Comparison of ENCODE assay signal across 40 cellular contexts in the genomic region with DNA sequence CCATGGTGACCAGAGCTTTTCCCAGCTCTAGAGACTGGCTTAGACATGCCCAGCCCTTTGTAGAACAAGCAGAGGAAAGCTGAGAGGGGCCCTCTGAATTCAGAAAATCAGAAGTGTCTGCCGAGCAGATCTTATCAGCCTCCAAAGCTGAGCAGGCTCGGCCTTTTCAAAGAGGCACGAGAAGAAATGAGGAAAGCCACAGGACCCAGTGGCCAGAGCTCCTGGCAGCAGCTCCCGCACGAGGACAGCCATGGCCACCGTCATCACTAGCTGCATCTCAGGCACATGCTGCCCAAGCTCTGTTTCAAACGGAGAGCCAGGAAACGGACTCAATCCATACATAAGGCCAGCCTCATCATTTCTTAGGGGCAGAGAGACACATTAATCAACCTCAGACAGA.
"Had no signal": no experiment of that assay in that cellular context is flagged by ENCODE, and none has a peak within 500 bp of the region (broad histone marks: within the 10 kb centered on the region; RNA-seq: fewer than 3 reads in every experiment).

No MANE protein-coding gene starts in this region.

- H3K4me1 Mint-ChIP-seq: activated CD4-positive, alpha-beta T cell treated with anti-CD3 and anti-CD28 coated beads for 36 hours; activated CD4-positive, alpha-beta T cell treated with anti-CD3 and anti-CD28 coated beads, Interleukin-2, amount 10 ng/mL, durations not matched to agents 24 days and 14 days; activated CD8-positive, alpha-beta memory T cell treated with anti-CD3 and anti-CD28 coated beads, Interleukin-2, amount 10 ng/mL, durations not matched to agents 7 days and 5 days; activated naive CD4-positive, alpha-beta T cell treated with anti-CD3 and anti-CD28 coated beads, Interleukin-2, amount 50 U/mL, for 24 hours; activated naive CD8-positive, alpha-beta T cell treated with anti-CD3 and anti-CD28 coated beads for 36 hours; activated naive CD8-positive, alpha-beta T cell treated with anti-CD3 and anti-CD28 coated beads, Interleukin-2, amount 50 U/mL, for 24 hours; endodermal cell; T-helper 17 cell had no signal

- H3K4me1 ChIP-seq: body of pancreas, breast epithelium, colonic mucosa, foreskin keratinocyte had no signal

- H3K27ac ChIP-seq: adrenal gland, body of pancreas, breast epithelium, cardiac muscle cell, colonic mucosa, dorsolateral prefrontal cortex, esophagus muscularis mucosa, foreskin keratinocyte, gastrocnemius medialis, WERI-Rb-1 had no signal

- H3K36me3 Mint-ChIP-seq: activated CD8-positive, alpha-beta memory T cell treated with anti-CD3 and anti-CD28 coated beads, Interleukin-2, amount 10 ng/mL, durations not matched to agents 7 days and 5 days; activated naive CD8-positive, alpha-beta T cell treated with anti-CD3 and anti-CD28 coated beads for 36 hours had no signal

- H3K27me3 Mint-ChIP-seq: activated CD4-positive, alpha-beta memory T cell treated with anti-CD3 and anti-CD28 coated beads for 36 hours; activated CD4-positive, alpha-beta T cell treated with anti-CD3 and anti-CD28 coated beads for 36 hours; activated CD4-positive, alpha-beta T cell treated with anti-CD3 and anti-CD28 coated beads, Interleukin-2, amount 10 ng/mL, durations not matched to agents 24 days and 14 days; activated CD8-positive, alpha-beta memory T cell treated with anti-CD3 and anti-CD28 coated beads, Interleukin-2, amount 10 ng/mL, durations not matched to agents 7 days and 5 days; activated naive CD4-positive, alpha-beta T cell treated with anti-CD3 and anti-CD28 coated beads, Interleukin-2, amount 50 U/mL, for 24 hours; activated naive CD8-positive, alpha-beta T cell treated with anti-CD3 and anti-CD28 coated beads for 36 hours; activated naive CD8-positive, alpha-beta T cell treated with anti-CD3 and anti-CD28 coated beads, Interleukin-2, amount 50 U/mL, for 24 hours; dendritic cell treated with granulocyte-macrophage colony-stimulating factor and Interleukin-4, amounts not matched to agents 40 ng/mL and 50 ng/mL, for 4 days; T-helper 17 cell had no signal

- H3K4me3 ChIP-seq: adrenal gland, body of pancreas, breast epithelium, cardiac muscle cell, colonic mucosa, dorsolateral prefrontal cortex, esophagus muscularis mucosa, gastrocnemius medialis had no signal

- H3K36me3 ChIP-seq: adrenal gland, breast epithelium, cardiac muscle cell, colonic mucosa, gastrocnemius medialis, WERI-Rb-1 had no signal

- DNase-seq: activated CD4-positive, alpha-beta memory T cell treated with anti-CD3 and anti-CD28 coated beads for 36 hours; activated CD4-positive, alpha-beta T cell treated with anti-CD3 and anti-CD28 coated beads for 36 hours; activated CD4-positive, alpha-beta T cell treated with anti-CD3 and anti-CD28 coated beads, Interleukin-2, amount 10 ng/mL, durations not matched to agents 24 days and 14 days; activated CD4-positive, CD25-positive, alpha-beta regulatory T cell; activated CD4-positive, CD25-positive, alpha-beta regulatory T cell treated with anti-CD3 and anti-CD28 coated beads, Interleukin-2, amount 50 U/mL, for 72 hours; activated CD8-positive, alpha-beta memory T cell treated with anti-CD3 and anti-CD28 coated beads, Interleukin-2, amount 10 ng/mL, durations not matched to agents 7 days and 5 days; activated CD8-positive, alpha-beta memory T cell treated with anti-CD3 and anti-CD28 coated beads, Interleukin-2, amount 50 U/mL, for 4 hours; activated CD8-positive, alpha-beta T cell treated with anti-CD3 and anti-CD28 coated beads, Interleukin-2, amount 10 ng/mL, durations not matched to agents 7 days and 5 days; activated effector memory CD4-positive, alpha-beta T cell treated with anti-CD3 and anti-CD28 coated beads, Interleukin-2, amount 50 U/mL, for 16 hours; activated naive CD4-positive, alpha-beta T cell treated with anti-CD3 and anti-CD28 coated beads for 36 hours; activated naive CD8-positive, alpha-beta T cell treated with anti-CD3 and anti-CD28 coated beads for 36 hours; activated naive CD8-positive, alpha-beta T cell treated with anti-CD3 and anti-CD28 coated beads, Interleukin-2, amount 50 U/mL, for 24 hours; activated T-cell treated with anti-CD3 and anti-CD28 coated beads, Interleukin-2, amount 50 U/mL, for 1 hour; activated T-cell treated with anti-CD3 and anti-CD28 coated beads, Interleukin-2, amount 50 U/mL, for 48 hours; adrenal gland; amygdala; aorta; body of pancreas; central memory CD4-positive, alpha-beta T cell; cerebellar nuclear complex; colonic mucosa; dorsolateral prefrontal cortex; effector memory CD4-positive, alpha-beta T cell; endodermal cell; erythroblast; foreskin keratinocyte; gastrocnemius medialis; glutamatergic neuron; T-helper 1 cell; T-helper 17 cell; T1000; WERI-Rb-1 had no signal

- H3K27ac Mint-ChIP-seq: activated CD4-positive, alpha-beta memory T cell treated with anti-CD3 and anti-CD28 coated beads for 36 hours; activated CD4-positive, alpha-beta T cell treated with anti-CD3 and anti-CD28 coated beads for 36 hours; activated CD4-positive, alpha-beta T cell treated with anti-CD3 and anti-CD28 coated beads, Interleukin-2, amount 10 ng/mL, durations not matched to agents 24 days and 14 days; activated CD8-positive, alpha-beta memory T cell treated with anti-CD3 and anti-CD28 coated beads, Interleukin-2, amount 10 ng/mL, durations not matched to agents 7 days and 5 days; activated CD8-positive, alpha-beta T cell treated with anti-CD3 and anti-CD28 coated beads, Interleukin-2, amount 10 ng/mL, durations not matched to agents 7 days and 5 days; activated naive CD4-positive, alpha-beta T cell treated with anti-CD3 and anti-CD28 coated beads for 36 hours; activated naive CD4-positive, alpha-beta T cell treated with anti-CD3 and anti-CD28 coated beads, Interleukin-2, amount 50 U/mL, for 24 hours; activated naive CD8-positive, alpha-beta T cell treated with anti-CD3 and anti-CD28 coated beads for 36 hours; activated naive CD8-positive, alpha-beta T cell treated with anti-CD3 and anti-CD28 coated beads, Interleukin-2, amount 50 U/mL, for 24 hours; activated T-helper 1 cell treated with anti-CD3 and anti-CD28 coated beads, Interleukin-12 subunit alpha, Interleukin-12 subunit beta, Interleukin-2, Interleukin-4 antibody, amounts not matched to agents 30 ng/mL and 10 ng/mL and 1 ng/mL, durations not matched to agents 14 hours and 24 hours and 36 hours; activated T-helper 2 cell treated with anti-CD3 and anti-CD28 coated beads, Interferon-gamma antibody, Interleukin-2, Interleukin-4, amounts not matched to agents 10 μg/mL and 5 μg/mL and 100 μg/mL, durations not matched to agents 14 hours and 24 hours and 36 hours; dendritic cell treated with granulocyte-macrophage colony-stimulating factor and Interleukin-4, amounts not matched to agents 40 ng/mL and 50 ng/mL, for 4 days; endodermal cell; T-helper 17 cell; T-helper 2 cell treated with Interferon-gamma antibody and Interleukin-4, amounts not matched to agents 5 μg/mL and 100 μg/mL, for 36 hours had no signal

- H3K9me3 ChIP-seq: adrenal gland, body of pancreas, breast epithelium, colonic mucosa, esophagus muscularis mucosa, gastrocnemius medialis had no signal

- H3K4me3 Mint-ChIP-seq: activated CD4-positive, alpha-beta memory T cell treated with anti-CD3 and anti-CD28 coated beads for 36 hours; activated CD4-positive, alpha-beta T cell treated with anti-CD3 and anti-CD28 coated beads for 36 hours; activated CD4-positive, alpha-beta T cell treated with anti-CD3 and anti-CD28 coated beads, Interleukin-2, amount 10 ng/mL, durations not matched to agents 24 days and 14 days; activated CD8-positive, alpha-beta memory T cell treated with anti-CD3 and anti-CD28 coated beads, Interleukin-2, amount 10 ng/mL, durations not matched to agents 7 days and 5 days; activated CD8-positive, alpha-beta T cell treated with anti-CD3 and anti-CD28 coated beads, Interleukin-2, amount 10 ng/mL, durations not matched to agents 7 days and 5 days; activated naive CD4-positive, alpha-beta T cell treated with anti-CD3 and anti-CD28 coated beads for 36 hours; activated naive CD4-positive, alpha-beta T cell treated with anti-CD3 and anti-CD28 coated beads, Interleukin-2, amount 50 U/mL, for 24 hours; activated naive CD8-positive, alpha-beta T cell treated with anti-CD3 and anti-CD28 coated beads for 36 hours; activated naive CD8-positive, alpha-beta T cell treated with anti-CD3 and anti-CD28 coated beads, Interleukin-2, amount 50 U/mL, for 24 hours; activated T-helper 1 cell treated with anti-CD3 and anti-CD28 coated beads, Interleukin-12 subunit alpha, Interleukin-12 subunit beta, Interleukin-2, Interleukin-4 antibody, amounts not matched to agents 30 ng/mL and 10 ng/mL and 1 ng/mL, durations not matched to agents 14 hours and 24 hours and 36 hours; dendritic cell treated with granulocyte-macrophage colony-stimulating factor and Interleukin-4, amounts not matched to agents 40 ng/mL and 50 ng/mL, for 4 days; endodermal cell; T-helper 17 cell; T-helper 2 cell treated with Interferon-gamma antibody and Interleukin-4, amounts not matched to agents 5 μg/mL and 100 μg/mL, for 36 hours had no signal

- ATAC-seq: activated CD4-positive, alpha-beta T cell treated with anti-CD3 and anti-CD28 coated beads for 36 hours; activated CD8-positive, alpha-beta memory T cell treated with anti-CD3 and anti-CD28 coated beads, Interleukin-2, amount 10 ng/mL, durations not matched to agents 7 days and 5 days; activated CD8-positive, alpha-beta T cell treated with anti-CD3 and anti-CD28 coated beads, Interleukin-2, amount 10 ng/mL, durations not matched to agents 7 days and 5 days; activated naive CD8-positive, alpha-beta T cell treated with anti-CD3 and anti-CD28 coated beads, Interleukin-2, amount 50 U/mL, for 24 hours; body of pancreas; foreskin keratinocyte; gastrocnemius medialis; T-helper 17 cell had no signal

- H3K9me3 Mint-ChIP-seq: activated CD4-positive, alpha-beta memory T cell treated with anti-CD3 and anti-CD28 coated beads for 36 hours; activated CD4-positive, alpha-beta T cell treated with anti-CD3 and anti-CD28 coated beads, Interleukin-2, amount 10 ng/mL, durations not matched to agents 24 days and 14 days; activated naive CD4-positive, alpha-beta T cell treated with anti-CD3 and anti-CD28 coated beads for 36 hours; activated naive CD4-positive, alpha-beta T cell treated with anti-CD3 and anti-CD28 coated beads, Interleukin-2, amount 50 U/mL, for 24 hours; activated naive CD8-positive, alpha-beta T cell treated with anti-CD3 and anti-CD28 coated beads for 36 hours; activated naive CD8-positive, alpha-beta T cell treated with anti-CD3 and anti-CD28 coated beads, Interleukin-2, amount 50 U/mL, for 24 hours; activated T-helper 1 cell treated with anti-CD3 and anti-CD28 coated beads, Interleukin-12 subunit alpha, Interleukin-12 subunit beta, Interleukin-2, Interleukin-4 antibody, amounts not matched to agents 30 ng/mL and 10 ng/mL and 1 ng/mL, durations not matched to agents 14 hours and 24 hours and 36 hours; activated T-helper 2 cell treated with anti-CD3 and anti-CD28 coated beads, Interferon-gamma antibody, Interleukin-2, Interleukin-4, amounts not matched to agents 10 μg/mL and 5 μg/mL and 100 μg/mL, durations not matched to agents 14 hours and 24 hours and 36 hours; dendritic cell treated with granulocyte-macrophage colony-stimulating factor and Interleukin-4, amounts not matched to agents 40 ng/mL and 50 ng/mL, for 4 days; endodermal cell; T-helper 2 cell treated with Interferon-gamma antibody and Interleukin-4, amounts not matched to agents 5 μg/mL and 100 μg/mL, for 36 hours had no signal
